8 cellular contexts compared by ENCODE assay signal in genomic region chr11:76210920-76211851, GRCh38. TPM values are rescaled to one million over a fixed set of nuclear protein-coding genes. Genes with fewer than 3 reads are reported as not detected.
DNase-seq lines count a peak whose midpoint lies in the region; ATAC-seq and TF ChIP-seq lines count a peak whose summit lies in the region.

No MANE protein-coding gene starts in this region.

- CTCF ChIA-PET in BJ (lab: Yijun Ruan, JAX) = interaction anchor here (1.2 to 7.3 kb wide), 5 partner anchors 8 to 314 kb away, joined by 3 to 135 read pairs (median 7); no protein-coding TSS in a partner anchor

- no peaks in the 10 kb centered on the region for H4K20me1 ChIP-seq in osteoblast (ENCODE audit: insufficient read depth, low read length)

- H3K27me3 ChIP-seq in BJ (ENCODE audit: control insufficient read depth, insufficient read depth, low read length) (peaks cover 34% of the 10 kb centered on the region), NT2/D1 (ENCODE audit: insufficient read depth, insufficient read length) (peaks cover 67% of the 10 kb centered on the region), osteoblast (ENCODE audit: insufficient read depth, low read length) (peaks cover 50% of the 10 kb centered on the region)

- H3K4me1 ChIP-seq in NT2/D1 (ENCODE audit: insufficient read depth, insufficient read length) = peaks cover 9% of the 10 kb centered on the region
- peaks cover 31% of the 10 kb centered on the region for H3K4me1 ChIP-seq in osteoblast (ENCODE audit: insufficient read depth, low read length)

- peak overlapping the region; percentile 36 for H3K9ac ChIP-seq in NT2/D1 (ENCODE audit: insufficient read length, low read depth)

- DNase-seq in BJ (ENCODE audit: low read depth) (no peak), NT2/D1 (ENCODE audit: low read depth, low spot score) (no peak), fibroblast of pulmonary artery (ENCODE audit: low read depth) (no peak), osteoblast (ENCODE audit: insufficient read length, low spot score, missing footprints) (peak; percentile 75), GM10266 (ENCODE audit: extremely low spot score) (no peak), DMS79 treated with DMSO at 0.1 percent for 48 hours (lab: John Stamatoyannopoulos, UW) (no peak)
- DNase-seq in stimulated activated CD4-positive, alpha-beta T cell treated with anti-CD3 and anti-CD28 coated beads, Interleukin-15, amount 100 ng/mL, for 24 hours = no peak

- H3K9me3 ChIP-seq in NT2/D1 (ENCODE audit: insufficient read depth, low read length) (no peaks in the 10 kb centered on the region), osteoblast (ENCODE audit: low read depth, low read length) (no peaks in the 10 kb centered on the region)

- ATAC-seq in GM21717 (IDR thresholded peaks at IDR 0.05; ENCODE audit: unreplicated experiment) = no peak

- H3K4me3 ChIP-seq in BJ (ENCODE audit: low read depth, low read length) (peak overlapping the region; percentile 10; the same call in 1 of the 2 replicates), NT2/D1 (ENCODE audit: insufficient read length, low read depth) (peak overlapping the region; percentile 51), fibroblast of pulmonary artery (replicated peaks; ENCODE audit: low read depth, low read length) (peak overlapping the region; percentile 8), osteoblast (ENCODE audit: insufficient read depth, low read length) (peak overlapping the region; percentile 49)

- peak overlapping the region; percentile 87 for H3K4me2 ChIP-seq in osteoblast (ENCODE audit: insufficient read depth, low read length)

- H2AFZ ChIP-seq in osteoblast (ENCODE audit: low read length) = no peak overlapping the region

- POLR2A ChIA-PET in BJ (lab: Charles Lee) = no interaction called here

- H3K36me3 ChIP-seq in BJ (ENCODE audit: control insufficient read depth, insufficient read depth, low read length) (no peaks in the 10 kb centered on the region), NT2/D1 (ENCODE audit: insufficient read depth, insufficient read length, low read length) (no peaks in the 10 kb centered on the region), osteoblast (ENCODE audit: insufficient read depth, low read length) (no peaks in the 10 kb centered on the region)

- TF ChIP-seq CTCF in BJ (IDR thresholded peaks at IDR 0.05; ENCODE audit: insufficient read depth, low read depth, low read length) (no peak), fibroblast of pulmonary artery (IDR thresholded peaks at IDR 0.05; ENCODE audit: low read length, missing control alignments) (no peak), osteoblast (IDR thresholded peaks at IDR 0.05; ENCODE audit: extremely low read depth, low read depth, low read length) (no peak), GM10266 (IDR thresholded peaks at IDR 0.05; ENCODE audit: control insufficient read depth, insufficient read depth, low read depth, missing control alignments) (no peak)

- no peaks in the 10 kb centered on the region for H3K79me2 ChIP-seq in osteoblast (ENCODE audit: insufficient read depth, low read length)

- no peak overlapping the region for H3K27ac ChIP-seq in osteoblast (ENCODE audit: low read depth, low read length)

RNA-seq across cellular contexts. Expression of gene WNT11, which starts 4.9 kb away (rescaled TPM):
- polyA plus RNA-seq in BJ (2011; rRNA removed) = 0.25 and 0.26 TPM in 2 replicates
- polyA minus RNA-seq in BJ (2011; rRNA and poly(A)+ RNA removed) = 0.15 TPM in 1 of 2 replicates, not detected in the other
- under 0.01 and 0.36 TPM in 2 replicates for total RNA-seq in osteoblast
